In genomic region chr16:3187798-3188674, GRCh38 we compare ENCODE assay signal across 8 cellular contexts.
DNase-seq lines count a peak whose midpoint lies in the region; TF ChIP-seq lines count a peak whose summit lies in the region.

Gene OR1F1 (plus strand): TSS chr16:3188204.

- H3K4me3 ChIP-seq in GM12875 (ENCODE audit: low read depth, low read length) (peak within 1 kb of the TSS; percentile 65), fibroblast of pulmonary artery (replicated peaks; ENCODE audit: low read depth, low read length) (peak within 1 kb of the TSS; percentile 61)

- DNase-seq in NCI-H2171 treated with DMSO at 0.1 percent for 48 hours (lab: John Stamatoyannopoulos, UW), result peak; percentile 84
- peak; percentile 54 for DNase-seq in activated CD8-positive, alpha-beta memory T cell treated with anti-CD3 and anti-CD28 coated beads, Interleukin-2, amount 50 U/mL, for 24 hours (ENCODE audit: extremely low read depth)
- DNase-seq in fibroblast of pulmonary artery (ENCODE audit: low read depth), result peak; percentile 39
- DNase-seq in stimulated activated CD4-positive, alpha-beta T cell treated with anti-CD3 and anti-CD28 coated beads, Interleukin-12 subunit alpha, Interleukin-12 subunit beta, amount 100 ng/mL, for 48 hours (ENCODE audit: low read depth in 2 of 3, low spot score in 1 of 3), result peak; percentile 63 to 84 (median 67)
- DNase-seq in KBM-7, result no peak
- no peak for DNase-seq in DMS153 treated with DMSO at 0.1 percent for 48 hours (lab: John Stamatoyannopoulos, UW; ENCODE audit: unreplicated experiment)
- no peak for DNase-seq in NCI-H187 treated with DMSO at 0.1 percent for 48 hours (lab: John Stamatoyannopoulos, UW)

- in situ Hi-C loops in KBM-7 (cut with MboI; ENCODE audit: low pct_unique_long_range_greater_than_20kb, low sequenced_read_pairs), result no loop called here

- no peak for TF ChIP-seq CTCF in GM12875 (IDR thresholded peaks at IDR 0.05; ENCODE audit: borderline replicate concordance, insufficient read depth, low read depth, low read length)
- TF ChIP-seq CTCF in fibroblast of pulmonary artery (IDR thresholded peaks at IDR 0.05; ENCODE audit: low read length, missing control alignments), result no peak

Comparison
In these comparisons a context has a peak if more than half of its experiments do, and no peak if none do; other contexts are left out.
1. DNase-seq: peak in NCI-H2171 treated with DMSO at 0.1 percent for 48 hours (single experiment), activated CD8-positive, alpha-beta memory T cell treated with anti-CD3 and anti-CD28 coated beads, Interleukin-2, amount 50 U/mL, for 24 hours (single experiment), fibroblast of pulmonary artery (single experiment) and stimulated activated CD4-positive, alpha-beta T cell treated with anti-CD3 and anti-CD28 coated beads, Interleukin-12 subunit alpha, Interleukin-12 subunit beta, amount 100 ng/mL, for 48 hours (3 of 3); none in KBM-7 (single experiment), DMS153 treated with DMSO at 0.1 percent for 48 hours (single experiment) and NCI-H187 treated with DMSO at 0.1 percent for 48 hours (single experiment).